24 cellular contexts compared by ENCODE assay signal in genomic region chr9:137373611-137373980, GRCh38. TPM values are rescaled to one million over a fixed set of nuclear protein-coding genes. Genes with fewer than 3 reads are reported as not detected.
DNase-seq lines count a peak whose midpoint lies in the region; ATAC-seq, FAIRE-seq and TF ChIP-seq lines count a peak whose summit lies in the region.
"Had no signal": no experiment of that assay in that cellular context is flagged by ENCODE, and none has a peak within 500 bp of the region (broad histone marks: within the 10 kb centered on the region; RNA-seq: fewer than 3 reads in every experiment).

No MANE protein-coding gene starts in this region.

- no peaks in the 10 kb centered on the region for H3K9me3 ChIP-seq in sigmoid colon
- H3K9me3 ChIP-seq: gastroesophageal sphincter, neutrophil had no signal

- no peak for FAIRE-seq in HTR-8/SVneo (lab: Jason Lieb, UNC)
- FAIRE-seq: G401.6, keratinocyte had no signal

- peaks cover 0 to 17% (median 0%) of the 10 kb centered on the region in 4 donors for H3K36me3 ChIP-seq in sigmoid colon
- H3K36me3 ChIP-seq: neutrophil had no signal

- WGBS in sigmoid colon, 2 donors: 91 to 96% methylated on average over 16 of the region's 16 CpGs

- H3K27ac ChIP-seq in sigmoid colon: no peak overlapping the region
- H3K27ac ChIP-seq: gastroesophageal sphincter, KMS-11, neutrophil had no signal

- H3K4me1 ChIP-seq in sigmoid colon: peaks cover 0 to 2% (median 0%) of the 10 kb centered on the region in 4 donors

- intact Hi-C loops in sigmoid colon (cut with DNase I): no loop called here

- TF ChIP-seq CTCF in sigmoid colon (IDR thresholded peaks at IDR 0.05): no peak

- no peak for ATAC-seq in GM18907 (IDR thresholded peaks at IDR 0.05; ENCODE audit: unreplicated experiment)
- ATAC-seq: gastroesophageal sphincter, GM23338 had no signal

- no peaks in the 10 kb centered on the region for H3K27me3 ChIP-seq in sigmoid colon
- H3K27me3 ChIP-seq: gastroesophageal sphincter, neutrophil had no signal

- TF ChIP-seq POLR2A in sigmoid colon (IDR thresholded peaks at IDR 0.05): no peak

- peak; percentile 59 for DNase-seq in HK-2 (ENCODE audit: unreplicated experiment)
- DNase-seq in SK-N-DZ (ENCODE audit: low spot score): peak; percentile 64
- DNase-seq in kidney tubule cell (ENCODE audit: low spot score): peak; percentile 51
- peak; percentile 48 for DNase-seq in sigmoid colon
- DNase-seq in HTR-8/SVneo (ENCODE audit: insufficient read length, low spot score): no peak
- DNase-seq in HuH-7.5 (ENCODE audit: low spot score): no peak
- DNase-seq: activated naive CD4-positive, alpha-beta T cell treated with anti-CD3 and anti-CD28 coated beads, Interleukin-2, amount 10 ng/mL, durations not matched to agents 7 days and 5 days; activated T-cell treated with anti-CD3 and anti-CD28 coated beads, Interleukin-2, amount 50 U/mL, for 48 hours; amniotic stem cell; caudate nucleus; CD4-positive, alpha-beta T cell; HFFc6; NCI-H1417 treated with DMSO at 0.1 percent for 48 hours; NCI-H524 treated with DMSO at 0.1 percent for 48 hours; stimulated activated CD4-positive, alpha-beta T cell treated with anti-CD3 and anti-CD28 coated beads, Interleukin-12 subunit alpha, Interleukin-12 subunit beta, amount 100 ng/mL, for 4 hours; stimulated activated CD4-positive, alpha-beta T cell treated with anti-CD3 and anti-CD28 coated beads, Interleukin-4, amount 100 ng/mL, for 4 hours; stimulated activated naive CD4-positive, alpha-beta T cell treated with Interleukin-2 at 50 U/mL for 16 hours had no signal

- H3K4me3 ChIP-seq in sigmoid colon: no peak overlapping the region
- H3K4me3 ChIP-seq: gastroesophageal sphincter, GM23338 had no signal

- TF ChIP-seq EP300 in sigmoid colon (IDR thresholded peaks at IDR 0.05): no peak

RNA-seq across cellular contexts. Expression of gene EXD3, which starts 49.4 kb away (rescaled TPM):
- polyA plus RNA-seq in SK-N-DZ (2014; cell fraction: cytosol; rRNA removed): 6.3 and 12.0 TPM in 2 replicates
- polyA plus RNA-seq in SK-N-DZ (2014; cell fraction: nucleus; rRNA removed): 51.9 and 63.3 TPM in 2 replicates
- 10 to 100 TPM in 2 of 4 donors, 1 to 10 TPM in 2; 8.9 to 25.5 (median 11.8) TPM for total RNA-seq in sigmoid colon
- polyA plus RNA-seq in sigmoid colon: 10 to 100 TPM; 18.0 to 29.7 (median 26.6) TPM

RNA-seq across cellular contexts. Expression of gene NOXA1, which starts 49.6 kb away (rescaled TPM):
- polyA plus RNA-seq in SK-N-DZ (2014; cell fraction: cytosol; rRNA removed): 0.05 TPM in 1 of 2 replicates, not detected in the other
- 0.95 and 1.3 TPM in 2 replicates for polyA plus RNA-seq in SK-N-DZ (2014; cell fraction: nucleus; rRNA removed)
- 1 to 10 TPM; 1.4 to 3.3 (median 2.9) TPM for total RNA-seq in sigmoid colon
- polyA plus RNA-seq in sigmoid colon: 10 to 100 TPM; 15.0 to 16.4 (median 15.4) TPM

Comparison
In these comparisons a context has a peak if more than half of its experiments do, and no peak if none do; other contexts are left out.
1. DNase-seq: peak in HK-2 (single experiment), SK-N-DZ (single experiment), kidney tubule cell (single experiment) and sigmoid colon (single experiment); none in HTR-8/SVneo (single experiment) and HuH-7.5 (single experiment).